Comparison of ENCODE assay signal across 17 cellular contexts in the genomic region with DNA sequence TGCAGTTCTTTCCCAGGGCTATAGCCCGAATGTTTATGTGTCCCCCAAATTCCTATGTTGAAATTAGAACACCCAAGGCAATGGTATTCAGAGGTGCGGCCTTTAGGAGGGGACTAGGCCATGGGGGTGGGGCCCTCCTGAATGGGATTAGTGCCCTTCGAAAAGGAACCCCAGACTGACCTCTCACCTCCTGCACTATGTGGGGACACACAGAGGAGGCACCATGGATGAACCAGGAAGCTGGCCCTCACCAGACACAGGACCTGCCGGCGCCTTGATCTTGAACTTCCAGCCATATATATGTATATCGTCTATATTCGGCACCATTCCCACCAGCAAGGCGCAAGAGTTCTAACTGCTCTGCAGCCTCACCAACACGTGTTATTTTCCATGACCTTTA.
DNase-seq lines count a peak whose midpoint lies in the region; ATAC-seq and TF ChIP-seq lines count a peak whose summit lies in the region.
"Had no signal": no experiment of that assay in that cellular context is flagged by ENCODE, and none has a peak within 500 bp of the region (broad histone marks: within the 10 kb centered on the region; RNA-seq: fewer than 3 reads in every experiment).

No MANE protein-coding gene starts in this region.

- TF ChIP-seq CTCF in left ventricle myocardium inferior (IDR thresholded peaks at IDR 0.05; ENCODE audit: borderline replicate concordance) (no peak), chondrocyte (IDR thresholded peaks at IDR 0.05) (no peak), mucosa of descending colon (IDR thresholded peaks at IDR 0.05) (no peak), testis (IDR thresholded peaks at IDR 0.05) (no peak)

- H3K27me3 ChIP-seq in left ventricle myocardium inferior (ENCODE audit: low read depth) (peaks cover 74% of the 10 kb centered on the region), testis (no peaks in the 10 kb centered on the region)
- H3K27me3 ChIP-seq: BLaER1 treated with 17β-estradiol and CSF1 and Interleukin-3, amounts not matched to agents 10 nM and 100 nM had no signal

- peaks cover 17% of the 10 kb centered on the region for H3K9me3 Mint-ChIP-seq in chondrocyte (ENCODE audit: low read depth)

- WGBS in testis, 2 donors: 90 to 91% methylated on average over 9 of the region's 9 CpGs

- intact Hi-C loops in left ventricle myocardium superior (cut with micrococcal nuclease): no loop called here
- intact Hi-C loops in left ventricle myocardium inferior (cut with micrococcal nuclease): no loop called here
- intact Hi-C loops in mucosa of descending colon (cut with DNase I, micrococcal nuclease): no loop called here
- intact Hi-C loops in testis (cut with DNase I; ENCODE audit: low total_unique reads): no loop called here

- no peaks in the 10 kb centered on the region for H3K36me3 ChIP-seq in left ventricle myocardium inferior
- no peaks in the 10 kb centered on the region for H3K36me3 ChIP-seq in mucosa of descending colon (ENCODE audit: low read depth)
- H3K36me3 ChIP-seq in testis (ENCODE audit: low read depth, missing control alignments): no peaks in the 10 kb centered on the region
- H3K36me3 ChIP-seq: BLaER1 treated with 17β-estradiol and CSF1 and Interleukin-3, amounts not matched to agents 10 nM and 100 nM had no signal

- H3K4me3 ChIP-seq in left ventricle myocardium inferior: no peak overlapping the region
- H3K4me3 ChIP-seq in mucosa of descending colon: no peak overlapping the region
- H3K4me3 ChIP-seq in testis: no peak overlapping the region
- H3K4me3 ChIP-seq: BLaER1 treated with 17β-estradiol and CSF1 and Interleukin-3, amounts not matched to agents 10 nM and 100 nM; GM12878 had no signal

- peaks cover 2% of the 10 kb centered on the region for H3K27me3 Mint-ChIP-seq in chondrocyte (ENCODE audit: low read depth)
- H3K27me3 Mint-ChIP-seq: CD4-positive, CD25-positive, alpha-beta regulatory T cell had no signal

- H3K27ac Mint-ChIP-seq in chondrocyte (ENCODE audit: unreplicated experiment): no peak overlapping the region
- H3K27ac Mint-ChIP-seq: B cell; CD4-positive, CD25-positive, alpha-beta regulatory T cell; H9 had no signal

- H3K9me3 ChIP-seq in left ventricle myocardium inferior (replicated peaks): peaks cover 46% of the 10 kb centered on the region
- no peaks in the 10 kb centered on the region for H3K9me3 ChIP-seq in mucosa of descending colon
- no peaks in the 10 kb centered on the region for H3K9me3 ChIP-seq in testis

- peaks cover 4% of the 10 kb centered on the region for H3K36me3 Mint-ChIP-seq in chondrocyte (ENCODE audit: low read depth)
- H3K36me3 Mint-ChIP-seq: CD4-positive, CD25-positive, alpha-beta regulatory T cell had no signal

- TF ChIP-seq POLR2A in testis (IDR thresholded peaks at IDR 0.05): no peak

- no peak overlapping the region for H3K4me3 Mint-ChIP-seq in chondrocyte (ENCODE audit: unreplicated experiment)
- H3K4me3 Mint-ChIP-seq: B cell, H9 had no signal

- H3K4me1 Mint-ChIP-seq in chondrocyte (ENCODE audit: low read depth): peaks cover 5% of the 10 kb centered on the region
- H3K4me1 Mint-ChIP-seq: B cell; CD8-positive, alpha-beta memory T cell; H9 had no signal

- no peak overlapping the region for H3K27ac ChIP-seq in left ventricle myocardium inferior (replicated peaks)
- no peak overlapping the region for H3K27ac ChIP-seq in testis
- H3K27ac ChIP-seq: BLaER1 treated with 17β-estradiol and CSF1 and Interleukin-3, amounts not matched to agents 10 nM and 100 nM had no signal

- H3K4me1 ChIP-seq in left ventricle myocardium inferior (no peaks in the 10 kb centered on the region), mucosa of descending colon (ENCODE audit: low read depth) (peaks cover 4% of the 10 kb centered on the region), testis (no peaks in the 10 kb centered on the region)

- peak; percentile 1 for DNase-seq in left ventricle myocardium superior
- DNase-seq in left ventricle myocardium inferior: no peak
- peak; percentile 40 for DNase-seq in chondrocyte (ENCODE audit: low spot score)
- DNase-seq in mucosa of descending colon: peak in 2 of 3 donors; percentile 8 to 20
- no peak for DNase-seq in testis
- DNase-seq: CD4-positive, CD25-positive, alpha-beta regulatory T cell; CD8-positive, alpha-beta memory T cell; COR-L47; DMS 273 treated with DMSO at 0.1 percent for 48 hours; DMS53; DND-41; EL; H9 had no signal

- ATAC-seq in left ventricle myocardium superior (no peak), mucosa of descending colon (no peak), GM19035 (IDR thresholded peaks at IDR 0.05; ENCODE audit: unreplicated experiment) (no peak)
- ATAC-seq: GM12878 had no signal

Comparison
In these comparisons a context has a peak if more than half of its experiments do, and no peak if none do; other contexts are left out.
1. DNase-seq: peak in left ventricle myocardium superior (single experiment), chondrocyte (single experiment) and mucosa of descending colon (2 of 3); none in left ventricle myocardium inferior (single experiment) and testis (single experiment).